1 cellular context compared by ENCODE assay signal in genomic region chr22:38835888-38836301, GRCh38.
TF ChIP-seq lines count a peak whose summit lies in the region.

No MANE protein-coding gene starts in this region.

TF ChIP-seq in HCT116, 20 proteins besides CTCF, POLR2A, EP300 and RAD21 (continued from another document):
- TF ChIP-seq EGR1 (IDR thresholded peaks at IDR 0.05; ENCODE audit: low read depth) (no peak), JUND (IDR thresholded peaks at IDR 0.05) (no peak), POLR2AphosphoS5 (IDR thresholded peaks at IDR 0.05; ENCODE audit: low read depth, low read length) (no peak), SP1 (IDR thresholded peaks at IDR 0.05; ENCODE audit: low read depth) (no peak), ZFX (IDR thresholded peaks at IDR 0.05) (no peak)
